Comparison of ENCODE assay signal across 8 cellular contexts in the genomic region with DNA sequence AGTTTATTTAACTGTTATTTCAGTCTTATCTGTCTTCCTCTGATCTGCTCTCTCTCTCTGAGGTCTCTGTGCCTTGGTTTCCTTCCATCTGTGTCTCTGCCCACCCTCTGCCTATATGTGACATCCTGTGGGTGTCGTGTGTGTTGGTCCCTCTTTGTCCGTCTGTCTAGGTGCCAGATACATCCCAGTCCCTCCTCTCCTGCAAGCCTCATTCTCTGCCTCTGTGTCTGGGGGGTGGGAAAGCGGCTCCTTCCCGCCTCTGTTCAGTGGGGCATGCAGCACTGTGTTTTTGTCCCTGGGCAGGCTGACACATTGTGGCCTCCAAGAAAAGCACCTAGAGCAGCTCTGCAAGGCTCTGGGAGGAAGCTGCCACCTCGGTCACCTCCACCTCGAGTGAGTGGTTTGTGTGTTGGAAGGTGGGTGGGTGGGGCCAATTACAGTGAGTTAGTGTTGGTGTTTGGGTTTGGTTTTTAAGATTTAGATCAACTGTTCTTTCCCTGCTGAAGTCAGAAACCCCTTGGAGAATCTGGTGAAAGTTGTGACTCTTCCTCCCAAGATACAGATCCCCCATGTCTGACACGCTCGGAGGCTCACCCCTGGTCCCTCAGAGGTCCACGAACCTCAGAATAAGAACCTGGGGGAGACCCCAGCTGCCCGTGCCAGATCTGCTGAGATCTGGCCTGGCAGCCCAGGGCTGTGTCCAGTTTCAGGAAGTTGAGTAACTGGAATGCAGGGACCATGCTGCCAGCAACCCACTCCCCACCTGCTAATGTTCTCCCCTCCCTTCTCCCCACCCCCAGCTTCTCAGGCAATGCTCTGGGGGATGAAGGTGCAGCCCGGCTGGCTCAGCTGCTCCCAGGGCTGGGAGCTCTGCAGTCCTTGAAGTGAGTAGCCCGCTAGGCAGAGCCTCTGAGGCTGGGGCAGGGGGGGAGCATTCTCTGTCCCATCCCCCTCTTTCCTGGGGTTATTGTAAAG. TPM values are rescaled to one million over a fixed set of nuclear protein-coding genes. Genes with fewer than 3 reads are reported as not detected.
DNase-seq lines count a peak whose midpoint lies in the region; ATAC-seq lines count a peak whose summit lies in the region.

No MANE protein-coding gene starts in this region.

- H3K27ac ChIP-seq in thymus (ENCODE audit: low read depth): peak overlapping the region; percentile 90

- H3K36me3 ChIP-seq in thymus (ENCODE audit: control insufficient read depth, insufficient read depth): peaks cover 10% of the 10 kb centered on the region
- H3K36me3 ChIP-seq in HAP-1 (replicated peaks): no peaks in the 10 kb centered on the region

- no peak overlapping the region for H3K4me3 ChIP-seq in thymus (ENCODE audit: low read length)
- H3K4me3 ChIP-seq in HAP-1: no peak overlapping the region

- peak; percentile 88 for DNase-seq in activated CD4-positive, alpha-beta T cell treated with anti-CD3 and anti-CD28 coated beads, Interleukin-2, amount 10 ng/mL, durations not matched to agents 7 days and 5 days
- DNase-seq in kidney tubule cell (ENCODE audit: low spot score) (peak; percentile 59), NCI-H146 (lab: John Stamatoyannopoulos, UW) (no peak), HAP-1 (ENCODE audit: low spot score in 2 of 2) (no peak), iPS-NIHi11 (ENCODE audit: low spot score) (no peak)

- peaks cover 4% of the 10 kb centered on the region for H3K9me3 Mint-ChIP-seq in activated CD4-positive, alpha-beta T cell treated with anti-CD3 and anti-CD28 coated beads, Interleukin-2, amount 10 ng/mL, durations not matched to agents 7 days and 5 days

- H3K4me1 Mint-ChIP-seq in activated CD4-positive, alpha-beta T cell treated with anti-CD3 and anti-CD28 coated beads, Interleukin-2, amount 10 ng/mL, durations not matched to agents 7 days and 5 days: peaks cover 78% of the 10 kb centered on the region

- POLR2A ChIA-PET in activated CD4-positive, alpha-beta T cell treated with anti-CD3 and anti-CD28 coated beads, Interleukin-2, amount 10 ng/mL, durations not matched to agents 7 days and 5 days (lab: Charles Lee): interaction anchor here (0.6 to 1.2 kb wide), 3 partner anchors 11 to 52 kb away, joined by 3 to 7 read pairs (median 3); a partner anchor contains a TSS

- peak; percentile 28 for ATAC-seq in GM18858 (IDR thresholded peaks at IDR 0.05; ENCODE audit: unreplicated experiment)
- peak; percentile 31 for ATAC-seq in HG02973 (IDR thresholded peaks at IDR 0.05; ENCODE audit: unreplicated experiment)

- H3K4me3 Mint-ChIP-seq in activated CD4-positive, alpha-beta T cell treated with anti-CD3 and anti-CD28 coated beads, Interleukin-2, amount 10 ng/mL, durations not matched to agents 7 days and 5 days: peak overlapping the region; percentile 60

- CTCF ChIA-PET in activated CD4-positive, alpha-beta T cell treated with anti-CD3 and anti-CD28 coated beads, Interleukin-2, amount 10 ng/mL, durations not matched to agents 7 days and 5 days (lab: Charles Lee): interaction anchor here (0.7 to 1.6 kb wide), 6 partner anchors 10 to 331 kb away, joined by 3 to 8 read pairs (median 4); no protein-coding TSS in a partner anchor

- WGBS in thymus: 74% methylated on average over 12 of the region's 12 CpGs

- peak overlapping the region; percentile 97 for H3K27ac Mint-ChIP-seq in activated CD4-positive, alpha-beta T cell treated with anti-CD3 and anti-CD28 coated beads, Interleukin-2, amount 10 ng/mL, durations not matched to agents 7 days and 5 days

- in situ Hi-C loops in HAP-1 (cut with MboI; ENCODE audit: low sequenced_read_pairs): loop anchor here (10.0 kb wide), 1 partner anchor 57 kb away; a partner anchor contains a TSS

- H3K36me3 Mint-ChIP-seq in activated CD4-positive, alpha-beta T cell treated with anti-CD3 and anti-CD28 coated beads, Interleukin-2, amount 10 ng/mL, durations not matched to agents 7 days and 5 days (ENCODE audit: low read depth): peaks cover 86% of the 10 kb centered on the region

- H3K9me3 ChIP-seq in thymus (ENCODE audit: control insufficient read depth) (peaks cover 1% of the 10 kb centered on the region), HAP-1 (no peaks in the 10 kb centered on the region; the same call in 1 of the 2 replicates)

- no peaks in the 10 kb centered on the region for H3K27me3 Mint-ChIP-seq in activated CD4-positive, alpha-beta T cell treated with anti-CD3 and anti-CD28 coated beads, Interleukin-2, amount 10 ng/mL, durations not matched to agents 7 days and 5 days

- H3K4me1 ChIP-seq in thymus (ENCODE audit: control insufficient read depth, insufficient read depth, low read length) (peaks cover 7% of the 10 kb centered on the region), HAP-1 (no peaks in the 10 kb centered on the region)

- H3K27me3 ChIP-seq in thymus (ENCODE audit: control insufficient read depth, insufficient read depth) (no peaks in the 10 kb centered on the region), HAP-1 (ENCODE audit: low read depth) (no peaks in the 10 kb centered on the region)

RNA-seq across cellular contexts. Expression of a gene that starts 50.9 kb away (rescaled TPM):
- total RNA-seq in activated CD4-positive, alpha-beta T cell treated with anti-CD3 and anti-CD28 coated beads, Interleukin-2, amount 10 ng/mL, durations not matched to agents 7 days and 5 days: 1 to 10 TPM; 3.1 to 3.6 TPM
- 27.5 TPM for polyA plus RNA-seq in thymus

RNA-seq across cellular contexts. Expression of a gene that starts 52.1 kb away (rescaled TPM):
- 100 to 1,000 TPM; 428 to 468 TPM for total RNA-seq in activated CD4-positive, alpha-beta T cell treated with anti-CD3 and anti-CD28 coated beads, Interleukin-2, amount 10 ng/mL, durations not matched to agents 7 days and 5 days
- polyA plus RNA-seq in thymus: 63.9 TPM

Comparison
In these comparisons a context has a peak if more than half of its experiments do, and no peak if none do; other contexts are left out.
1. DNase-seq: peak in activated CD4-positive, alpha-beta T cell treated with anti-CD3 and anti-CD28 coated beads, Interleukin-2, amount 10 ng/mL, durations not matched to agents 7 days and 5 days (single experiment) and kidney tubule cell (single experiment); none in NCI-H146 (single experiment), HAP-1 (0 of 2) and iPS-NIHi11 (single experiment).